1 cellular context compared by ENCODE assay signal in the genomic region with DNA sequence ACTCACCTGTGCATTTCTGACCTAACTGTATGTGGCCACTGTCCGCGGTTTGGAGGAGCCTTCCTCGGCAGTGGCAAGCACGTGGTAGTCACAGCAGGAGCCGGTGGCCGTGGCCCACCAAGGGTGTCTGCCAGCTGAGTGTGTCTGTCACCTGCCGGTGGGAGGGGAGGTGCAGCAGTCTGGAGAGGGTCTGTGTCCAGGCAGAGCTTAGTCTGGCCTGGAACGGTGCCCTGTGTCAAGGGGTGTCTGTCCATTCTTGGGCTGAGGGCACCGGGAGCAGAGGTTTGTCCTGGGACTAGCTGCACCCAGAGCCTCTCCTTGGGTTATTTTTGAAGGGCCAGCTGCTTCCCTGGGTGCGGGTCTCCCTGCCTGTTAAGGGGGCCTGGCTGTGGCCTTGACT.
TF ChIP-seq lines count a peak whose summit lies in the region.

No MANE protein-coding gene starts in this region.

TF ChIP-seq in endothelial cell of umbilical vein, 7 proteins besides CTCF, POLR2A, EP300 and RAD21 (continued from another document):
- no peak for TF ChIP-seq EZH2 (IDR thresholded peaks at IDR 0.05; ENCODE audit: borderline replicate concordance, low read depth, low read length, severe bottlenecking)
- TF ChIP-seq, protein P1, sequence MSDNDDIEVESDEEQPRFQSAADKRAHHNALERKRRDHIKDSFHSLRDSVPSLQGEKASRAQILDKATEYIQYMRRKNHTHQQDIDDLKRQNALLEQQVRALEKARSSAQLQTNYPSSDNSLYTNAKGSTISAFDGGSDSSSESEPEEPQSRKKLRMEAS (IDR thresholded peaks at IDR 0.05; ENCODE audit: insufficient read depth, insufficient read length) = no peak
